In genomic region chr19:33134571-33135041, GRCh38 we compare ENCODE assay signal across 12 cellular contexts. TPM values are rescaled to one million over a fixed set of nuclear protein-coding genes. Genes with fewer than 3 reads are reported as not detected.
DNase-seq lines count a peak whose midpoint lies in the region; ATAC-seq and TF ChIP-seq lines count a peak whose summit lies in the region.
"Had no signal": no experiment of that assay in that cellular context is flagged by ENCODE, and none has a peak within 500 bp of the region (broad histone marks: within the 10 kb centered on the region; RNA-seq: fewer than 3 reads in every experiment).

No MANE protein-coding gene starts in this region.

- H3K9me3 Mint-ChIP-seq in naive thymus-derived CD4-positive, alpha-beta T cell: no peaks in the 10 kb centered on the region
- H3K9me3 Mint-ChIP-seq in stimulated activated naive CD8-positive, alpha-beta T cell treated with anti-CD3 and anti-CD28 coated beads, Interleukin-15, Interleukin-2, amounts not matched to agents 100 ng/mL and 50 ng/mL, for 24 hours: no peaks in the 10 kb centered on the region
- H3K9me3 Mint-ChIP-seq: natural killer cell treated with Interleukin-12 subunit alpha and Interleukin-12 subunit beta and Interleukin-15 and Interleukin-18, amount 100 ng/mL, for 72 hours had no signal

- H3K27me3 ChIP-seq in naive thymus-derived CD4-positive, alpha-beta T cell (ENCODE audit: control insufficient read depth in 2 of 2, insufficient read depth in 2 of 2, low read length in 2 of 2): no peaks in the 10 kb centered on the region
- no peaks in the 10 kb centered on the region for H3K27me3 ChIP-seq in PC-9 (ENCODE audit: insufficient read depth, low read depth)

- peak; percentile 78 for ATAC-seq in naive thymus-derived CD4-positive, alpha-beta T cell
- ATAC-seq in GM18517 (IDR thresholded peaks at IDR 0.05; ENCODE audit: unreplicated experiment) (no peak), HG03039 (IDR thresholded peaks at IDR 0.05; ENCODE audit: unreplicated experiment) (no peak)

- peak overlapping the region; percentile 7 for H3K27ac ChIP-seq in naive thymus-derived CD4-positive, alpha-beta T cell (ENCODE audit: low read depth, low read length)
- no peak overlapping the region for H3K27ac ChIP-seq in PC-9
- H3K27ac ChIP-seq: transverse colon had no signal

- H3K4me3 ChIP-seq in naive thymus-derived CD4-positive, alpha-beta T cell (ENCODE audit: low read length): no peak overlapping the region
- no peak overlapping the region for H3K4me3 ChIP-seq in PC-9
- H3K4me3 ChIP-seq: transverse colon had no signal

- BruUV-seq in PC-9 (replicated peaks; lab: Mats Ljungman, UMichigan): no TSS peak

- H2AFZ ChIP-seq in PC-9: no peak overlapping the region

- no peak overlapping the region for H3K4me2 ChIP-seq in PC-9

- H3K4me3 Mint-ChIP-seq in naive thymus-derived CD4-positive, alpha-beta T cell: peak overlapping the region in 8 of 10 donors; percentile 20 to 82 (median 69)
- H3K4me3 Mint-ChIP-seq in stimulated activated naive CD8-positive, alpha-beta T cell treated with anti-CD3 and anti-CD28 coated beads, Interleukin-15, Interleukin-2, amounts not matched to agents 100 ng/mL and 50 ng/mL, for 24 hours: peak overlapping the region; percentile 51

- H3F3A ChIP-seq in PC-9 (ENCODE audit: insufficient read depth, low read depth): 0 out of 2 replicates have a peak, but pooled peaks cover 3% of the 10 kb centered on the region

- DNase-seq in NCI-H146 (lab: John Stamatoyannopoulos, UW): peak; percentile 53
- DNase-seq in NCI-H146 treated with DMSO at 0.1 percent for 48 hours (lab: John Stamatoyannopoulos, UW; ENCODE audit: unreplicated experiment): no peak
- DNase-seq in activated T-cell treated with anti-CD3 and anti-CD28 coated beads, Interleukin-2, amount 50 U/mL, for 48 hours: peak; percentile 71 to 79
- peak in 8 of 9 donors; percentile 16 to 71 (median 50) for DNase-seq in naive thymus-derived CD4-positive, alpha-beta T cell
- no peak for DNase-seq in PC-9
- DNase-seq: NCI-H1048, transverse colon had no signal

- H4K20me1 ChIP-seq in PC-9 (ENCODE audit: insufficient read depth): no peaks in the 10 kb centered on the region

- H3K79me2 ChIP-seq in PC-9 (ENCODE audit: low read depth): no peaks in the 10 kb centered on the region

- no peaks in the 10 kb centered on the region for H3K9me2 ChIP-seq in PC-9 (ENCODE audit: insufficient read depth)

- H3K4me1 Mint-ChIP-seq in naive thymus-derived CD4-positive, alpha-beta T cell: peaks cover 0 to 8% (median 6%) of the 10 kb centered on the region in 7 donors
- H3K4me1 Mint-ChIP-seq in stimulated activated naive CD8-positive, alpha-beta T cell treated with anti-CD3 and anti-CD28 coated beads, Interleukin-15, Interleukin-2, amounts not matched to agents 100 ng/mL and 50 ng/mL, for 24 hours (ENCODE audit: low read depth): peaks cover 7% of the 10 kb centered on the region

- H3K36me3 ChIP-seq in naive thymus-derived CD4-positive, alpha-beta T cell (ENCODE audit: control insufficient read depth in 2 of 3, insufficient read depth in 3 of 3, low read length in 3 of 3): peaks cover 0 to 16% (median 0%) of the 10 kb centered on the region in 3 experiments
- H3K36me3 ChIP-seq in PC-9 (ENCODE audit: low read depth): no peaks in the 10 kb centered on the region

- H3K4me1 ChIP-seq in naive thymus-derived CD4-positive, alpha-beta T cell (ENCODE audit: control insufficient read depth in 2 of 2, insufficient read depth in 2 of 2, low read length in 2 of 2): no peaks in the 10 kb centered on the region
- H3K4me1 ChIP-seq in PC-9 (replicated peaks; ENCODE audit: insufficient read depth): no peaks in the 10 kb centered on the region

- POLR2A ChIA-PET in naive thymus-derived CD4-positive, alpha-beta T cell (lab: Charles Lee): interaction anchor here (0.6 kb wide), 1 partner anchor 244 kb away, joined by 3 read pairs; no protein-coding TSS in a partner anchor
- POLR2A ChIA-PET in PC-9 (lab: Charles Lee; ENCODE audit: unreplicated experiment): interaction anchor here (0.7 kb wide), 1 partner anchor 352 kb away, joined by 18 read pairs; no protein-coding TSS in a partner anchor

- intact Hi-C loops in naive thymus-derived CD4-positive, alpha-beta T cell (cut with micrococcal nuclease): loop anchor here in 1 of 2 donors (5.0 kb wide), 1 partner anchor 552 kb away; the partner anchor contains the start of gene PDCD5
- intact Hi-C loops in PC-9 (cut with micrococcal nuclease; ENCODE audit: unreplicated experiment): no loop called here

- peaks cover 0 to 9% (median 7%) of the 10 kb centered on the region in 5 donors for H3K36me3 Mint-ChIP-seq in naive thymus-derived CD4-positive, alpha-beta T cell
- peaks cover 17% of the 10 kb centered on the region for H3K36me3 Mint-ChIP-seq in stimulated activated naive CD8-positive, alpha-beta T cell treated with anti-CD3 and anti-CD28 coated beads, Interleukin-15, Interleukin-2, amounts not matched to agents 100 ng/mL and 50 ng/mL, for 24 hours (ENCODE audit: low read depth)
- H3K36me3 Mint-ChIP-seq: natural killer cell treated with Interleukin-12 subunit alpha and Interleukin-12 subunit beta and Interleukin-15 and Interleukin-18, amount 100 ng/mL, for 72 hours had no signal

- CTCF ChIA-PET in naive thymus-derived CD4-positive, alpha-beta T cell (lab: Charles Lee): interaction anchor here (0.6 kb wide), 1 partner anchor 271 kb away, joined by 3 read pairs; no protein-coding TSS in a partner anchor
- CTCF ChIA-PET in PC-9 (lab: Charles Lee): interaction anchor here (0.7 kb wide), 1 partner anchor 129 kb away, joined by 10 read pairs; no protein-coding TSS in a partner anchor

- TF ChIP-seq CTCF in PC-9 (conservative IDR thresholded peaks at IDR 0.05): no peak

- peak overlapping the region in 3 of 9 donors; percentile 28 to 42 (median 28) for H3K27ac Mint-ChIP-seq in naive thymus-derived CD4-positive, alpha-beta T cell
- H3K27ac Mint-ChIP-seq in stimulated activated naive CD8-positive, alpha-beta T cell treated with anti-CD3 and anti-CD28 coated beads, Interleukin-15, Interleukin-2, amounts not matched to agents 100 ng/mL and 50 ng/mL, for 24 hours: no peak overlapping the region
- H3K27ac Mint-ChIP-seq: natural killer cell treated with Interleukin-12 subunit alpha and Interleukin-12 subunit beta and Interleukin-15 and Interleukin-18, amount 100 ng/mL, for 72 hours had no signal

- no peaks in the 10 kb centered on the region for H3K9me3 ChIP-seq in naive thymus-derived CD4-positive, alpha-beta T cell (ENCODE audit: control insufficient read depth in 2 of 3, low read length in 3 of 3)
- H3K9me3 ChIP-seq in PC-9 (ENCODE audit: insufficient read depth, low read depth): no peaks in the 10 kb centered on the region
- H3K9me3 ChIP-seq: transverse colon had no signal

- no peaks in the 10 kb centered on the region for H3K27me3 Mint-ChIP-seq in naive thymus-derived CD4-positive, alpha-beta T cell
- no peaks in the 10 kb centered on the region for H3K27me3 Mint-ChIP-seq in stimulated activated naive CD8-positive, alpha-beta T cell treated with anti-CD3 and anti-CD28 coated beads, Interleukin-15, Interleukin-2, amounts not matched to agents 100 ng/mL and 50 ng/mL, for 24 hours

RNA-seq across cellular contexts. Expression of gene WDR88, which starts 2.7 kb away (rescaled TPM):
- under 1 TPM in 2 of 5 experiments, not detected in 3; 0.51 to 0.62 TPM for total RNA-seq in naive thymus-derived CD4-positive, alpha-beta T cell
- under 1 TPM; 0.15 to 0.24 TPM for polyA plus RNA-seq in naive thymus-derived CD4-positive, alpha-beta T cell
- 0.59 TPM in 1 of 2 replicates, not detected in the other for total RNA-seq in PC-9 (2021)
- total RNA-seq: fibroblast of lung; natural killer cell treated with Interleukin-12 subunit alpha and Interleukin-12 subunit beta and Interleukin-15 and Interleukin-18, amount 100 ng/mL, for 72 hours; transverse colon had no signal
- polyA plus RNA-seq: fibroblast of lung had no signal

RNA-seq across cellular contexts. Expression of gene GPATCH1, which starts 53.6 kb away (rescaled TPM):
- 10 to 100 TPM; 11.2 to 20.0 (median 14.4) TPM for total RNA-seq in naive thymus-derived CD4-positive, alpha-beta T cell
- 10 to 100 TPM in 1 of 2 donors, 1 to 10 TPM in 1; 4.6 to 10.6 TPM for polyA plus RNA-seq in naive thymus-derived CD4-positive, alpha-beta T cell
- 11.0 and 12.4 TPM in 2 replicates for total RNA-seq in PC-9 (2021)

RNA-seq across cellular contexts. Expression of gene LRP3, which starts 59.5 kb away (rescaled TPM):
- total RNA-seq in naive thymus-derived CD4-positive, alpha-beta T cell: 1 to 10 TPM in 1 of 5 experiments, under 1 TPM in 3, not detected in 1; 0.34 to 2.6 (median 0.40) TPM
- polyA plus RNA-seq in naive thymus-derived CD4-positive, alpha-beta T cell: not detected
- total RNA-seq in PC-9 (2021): 2.3 and 3.0 TPM in 2 replicates
- total RNA-seq: natural killer cell treated with Interleukin-12 subunit alpha and Interleukin-12 subunit beta and Interleukin-15 and Interleukin-18, amount 100 ng/mL, for 72 hours had no signal

Comparison
In these comparisons a context has a peak if more than half of its experiments do, and no peak if none do; other contexts are left out.
1. DNase-seq: peak in NCI-H146 (single experiment), activated T-cell treated with anti-CD3 and anti-CD28 coated beads, Interleukin-2, amount 50 U/mL, for 48 hours (2 of 2) and naive thymus-derived CD4-positive, alpha-beta T cell (8 of 9); none in NCI-H146 treated with DMSO at 0.1 percent for 48 hours (single experiment) and PC-9 (0 of 2).